ENCODE assay signal across 17 cellular contexts in genomic region chr20:23021541-23021940, GRCh38. TPM values are rescaled to one million over a fixed set of nuclear protein-coding genes. Genes with fewer than 3 reads are reported as not detected.
DNase-seq lines count a peak whose midpoint lies in the region; FAIRE-seq and TF ChIP-seq lines count a peak whose summit lies in the region.
"Had no signal": no experiment of that assay in that cellular context is flagged by ENCODE, and none has a peak within 500 bp of the region (broad histone marks: within the 10 kb centered on the region; RNA-seq: fewer than 3 reads in every experiment).

No MANE protein-coding gene starts in this region.

- no peak overlapping the region for H3K27ac ChIP-seq in AG04450 (ENCODE audit: low read depth, low read length)

- no peaks in the 10 kb centered on the region for H3K4me1 Mint-ChIP-seq in chondrocyte (ENCODE audit: low read depth)

- CTCF ChIA-PET in AG04450 (lab: Charles Lee), result no interaction called here

- H3K9me3 Mint-ChIP-seq in chondrocyte (ENCODE audit: low read depth), result no peaks in the 10 kb centered on the region
- H3K9me3 Mint-ChIP-seq: CD4-positive, alpha-beta T cell had no signal

- POLR2A ChIA-PET in AG04450 (lab: Yijun Ruan, JAX), result no interaction called here

- no peaks in the 10 kb centered on the region for H3K27me3 ChIP-seq in AG04450 (ENCODE audit: control insufficient read depth, insufficient read depth, low read length)

- no peaks in the 10 kb centered on the region for H3K27me3 Mint-ChIP-seq in chondrocyte (ENCODE audit: low read depth)
- H3K27me3 Mint-ChIP-seq: CD4-positive, alpha-beta T cell had no signal

- H3K9me3 ChIP-seq in AG04450 (ENCODE audit: control insufficient read depth, insufficient read depth, low read length), result no peaks in the 10 kb centered on the region
- H3K9me3 ChIP-seq: HAP-1 had no signal

- no peak overlapping the region for H3K4me3 ChIP-seq in AG04450 (ENCODE audit: low read depth, low read length)
- H3K4me3 ChIP-seq: HAP-1 had no signal

- H3K36me3 Mint-ChIP-seq in chondrocyte (ENCODE audit: low read depth), result no peaks in the 10 kb centered on the region

- no peak for FAIRE-seq in H54 (lab: Jason Lieb, UNC)
- FAIRE-seq: HTR-8/SVneo had no signal

- no peak for DNase-seq in AG04450 (ENCODE audit: low read depth, low spot score)
- DNase-seq in GDM1 (lab: John Stamatoyannopoulos, UW), result peak; percentile 33
- peak; percentile 19 for DNase-seq in NCI-H69 (lab: John Stamatoyannopoulos, UW)
- no peak for DNase-seq in chondrocyte (ENCODE audit: low spot score)
- DNase-seq in SHP77 (lab: John Stamatoyannopoulos, UW), result no peak
- DNase-seq in H54 (ENCODE audit: insufficient read length, low spot score), result no peak
- DNase-seq in DMS 273 treated with DMSO at 0.1 percent for 48 hours (lab: John Stamatoyannopoulos, UW), result no peak
- DNase-seq in islet precursor cell, result no peak
- DNase-seq: CD4-positive, alpha-beta T cell; NCI-H1930; NCI-H2227 treated with DMSO at 0.1 percent for 48 hours; NCI-H524 treated with DMSO at 0.1 percent for 48 hours; SW 1271 had no signal

- no peak overlapping the region for H3K27ac Mint-ChIP-seq in chondrocyte (ENCODE audit: unreplicated experiment)
- H3K27ac Mint-ChIP-seq: CD4-positive, alpha-beta T cell had no signal

- no peak for TF ChIP-seq POLR2A in H54 (IDR thresholded peaks at IDR 0.05; ENCODE audit: low read depth, low read length)

- no peak overlapping the region for H3K4me3 Mint-ChIP-seq in chondrocyte (ENCODE audit: unreplicated experiment)
- H3K4me3 Mint-ChIP-seq: CD4-positive, alpha-beta T cell had no signal

- TF ChIP-seq CTCF in AG04450 (IDR thresholded peaks at IDR 0.05; ENCODE audit: low read depth, low read length) (peak; percentile 18; the same call in 1 of the 2 replicates), chondrocyte (IDR thresholded peaks at IDR 0.05) (peak; percentile 8)

RNA-seq across cellular contexts. Expression of gene SSTR4, which starts 13.6 kb away (rescaled TPM):
- polyA plus RNA-seq in AG04450 (2011; rRNA removed), result not detected in 2 replicates
- polyA minus RNA-seq in AG04450 (2011; rRNA and poly(A)+ RNA removed), result not detected in 2 replicates
- 0.33 TPM in 1 of 3 replicates, not detected in the others for total RNA-seq in chondrocyte
- total RNA-seq: A673; CD4-positive, alpha-beta T cell; Right ventricle myocardium inferior had no signal

RNA-seq across cellular contexts. Expression of gene THBD, which starts 27.9 kb away (rescaled TPM):
- polyA plus RNA-seq in AG04450 (2011; rRNA removed), result 0.06 and 0.10 TPM in 2 replicates
- not detected in 2 replicates for polyA minus RNA-seq in AG04450 (2011; rRNA and poly(A)+ RNA removed)
- 8.0 to 38.2 TPM (median 37.5 TPM) in 3 replicates for total RNA-seq in chondrocyte
- total RNA-seq: A673 had no signal

Comparison
In these comparisons a context has a peak if more than half of its experiments do, and no peak if none do; other contexts are left out.
1. DNase-seq: peak in GDM1 (single experiment) and NCI-H69 (single experiment); none in AG04450 (single experiment), chondrocyte (single experiment), SHP77 (0 of 2), H54 (single experiment), DMS 273 treated with DMSO at 0.1 percent for 48 hours (single experiment) and islet precursor cell (single experiment).